ENCODE assay signal across 13 cellular contexts in the genomic region with DNA sequence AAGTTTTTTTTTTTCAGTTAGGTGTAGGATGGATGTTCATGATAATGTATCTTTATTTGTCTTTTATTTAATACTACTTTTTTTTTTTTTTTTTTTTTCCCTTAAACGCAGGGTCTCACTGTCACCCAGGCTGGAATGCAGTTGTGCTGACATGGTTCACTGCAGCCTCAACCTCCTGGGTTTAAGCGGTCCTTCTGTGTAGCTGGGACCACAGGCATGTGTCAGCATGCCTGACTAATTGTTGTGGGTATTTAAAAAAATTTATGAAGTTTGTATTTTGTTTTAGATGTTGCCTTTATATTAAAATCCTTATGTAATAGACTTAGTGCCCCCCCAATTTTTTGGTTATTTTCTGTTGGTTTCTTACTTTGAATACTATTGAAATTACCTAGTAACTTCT. TPM values are rescaled to one million over a fixed set of nuclear protein-coding genes. Genes with fewer than 3 reads are reported as not detected.
DNase-seq lines count a peak whose midpoint lies in the region; ATAC-seq and TF ChIP-seq lines count a peak whose summit lies in the region.
"Had no signal": no experiment of that assay in that cellular context is flagged by ENCODE, and none has a peak within 500 bp of the region (broad histone marks: within the 10 kb centered on the region; RNA-seq: fewer than 3 reads in every experiment).

No MANE protein-coding gene starts in this region.

- H3K36me3 Mint-ChIP-seq in CD4-positive, CD25-positive, alpha-beta regulatory T cell = peaks cover 3% of the 10 kb centered on the region
- H3K36me3 Mint-ChIP-seq in activated T-helper 2 cell treated with anti-CD3 and anti-CD28 coated beads, Interferon-gamma antibody, Interleukin-2, Interleukin-4, amounts not matched to agents 10 μg/mL and 5 μg/mL and 100 μg/mL, durations not matched to agents 14 hours and 24 hours and 36 hours (ENCODE audit: low read depth) = peaks cover 45% of the 10 kb centered on the region
- peaks cover 13% of the 10 kb centered on the region for H3K36me3 Mint-ChIP-seq in memory B cell

- no peak overlapping the region for H3K4me3 ChIP-seq in CD4-positive, CD25-positive, alpha-beta regulatory T cell (ENCODE audit: low read depth, low read length)
- H3K4me3 ChIP-seq in dorsolateral prefrontal cortex = no peak overlapping the region
- H3K4me3 ChIP-seq: mucosa of descending colon had no signal

- H3K9me3 ChIP-seq in CD4-positive, CD25-positive, alpha-beta regulatory T cell (ENCODE audit: control insufficient read depth in 2 of 2, low read length in 2 of 2) = no peaks in the 10 kb centered on the region
- H3K9me3 ChIP-seq: mucosa of descending colon had no signal

- peaks cover 37 to 78% (median 69%) of the 10 kb centered on the region in 4 donors for H3K4me1 Mint-ChIP-seq in CD4-positive, CD25-positive, alpha-beta regulatory T cell
- peaks cover 51% of the 10 kb centered on the region for H3K4me1 Mint-ChIP-seq in activated T-helper 2 cell treated with anti-CD3 and anti-CD28 coated beads, Interferon-gamma antibody, Interleukin-2, Interleukin-4, amounts not matched to agents 10 μg/mL and 5 μg/mL and 100 μg/mL, durations not matched to agents 14 hours and 24 hours and 36 hours (ENCODE audit: low read depth)
- H3K4me1 Mint-ChIP-seq in memory B cell = peaks cover 50% of the 10 kb centered on the region

- peaks cover 16% of the 10 kb centered on the region for H3K4me1 ChIP-seq in CD4-positive, CD25-positive, alpha-beta regulatory T cell (ENCODE audit: control insufficient read depth, insufficient read depth, low read length, poor library complexity, severe bottlenecking)

- H3K27me3 ChIP-seq in CD4-positive, CD25-positive, alpha-beta regulatory T cell (ENCODE audit: control insufficient read depth, insufficient read depth, low read length) = no peaks in the 10 kb centered on the region
- no peaks in the 10 kb centered on the region for H3K27me3 ChIP-seq in dorsolateral prefrontal cortex

- peaks cover 3% of the 10 kb centered on the region for H3K36me3 ChIP-seq in CD4-positive, CD25-positive, alpha-beta regulatory T cell (ENCODE audit: control insufficient read depth, insufficient read depth, low read length)

- H3K4me3 Mint-ChIP-seq in CD4-positive, CD25-positive, alpha-beta regulatory T cell = peak overlapping the region in 3 of 4 donors; percentile 46 to 55 (median 49)
- no peak overlapping the region for H3K4me3 Mint-ChIP-seq in activated T-helper 2 cell treated with anti-CD3 and anti-CD28 coated beads, Interferon-gamma antibody, Interleukin-2, Interleukin-4, amounts not matched to agents 10 μg/mL and 5 μg/mL and 100 μg/mL, durations not matched to agents 14 hours and 24 hours and 36 hours (ENCODE audit: low read depth)
- no peak overlapping the region for H3K4me3 Mint-ChIP-seq in memory B cell
- H3K4me3 Mint-ChIP-seq: brain had no signal

- DNase-seq in CD4-positive, CD25-positive, alpha-beta regulatory T cell = no peak
- peak; percentile 49 for DNase-seq in HCEC 1CT
- DNase-seq in activated T-helper 2 cell treated with anti-CD3 and anti-CD28 coated beads, Interferon-gamma antibody, Interleukin-2, Interleukin-4, amounts not matched to agents 10 μg/mL and 5 μg/mL and 100 μg/mL, durations not matched to agents 14 hours and 24 hours and 36 hours (ENCODE audit: low spot score) = no peak
- DNase-seq in memory B cell (ENCODE audit: low spot score in 2 of 2) = no peak
- DNase-seq in NCI-H2107 treated with DMSO at 0.1 percent for 48 hours (lab: John Stamatoyannopoulos, UW; ENCODE audit: unreplicated experiment) = no peak
- no peak for DNase-seq in MV-4-11 (lab: John Stamatoyannopoulos, UW)
- DNase-seq in dorsolateral prefrontal cortex = no peak
- DNase-seq: activated CD4-positive, CD25-positive, alpha-beta regulatory T cell treated with anti-CD3 and anti-CD28 coated beads, Interleukin-2, amount 50 U/mL, for 72 hours; glutamatergic neuron; mucosa of descending colon; NCI-H1436 treated with DMSO at 0.1 percent for 48 hours had no signal

- TF ChIP-seq CTCF in dorsolateral prefrontal cortex (IDR thresholded peaks at IDR 0.05 in 54 of 56, conservative IDR thresholded peaks at IDR 0.05 in 2 of 56; ENCODE audit: low read depth in 1 of 56, partially characterized antibody in 56 of 56) = no peak

- H3K27ac Mint-ChIP-seq in CD4-positive, CD25-positive, alpha-beta regulatory T cell = peak overlapping the region in 2 of 3 donors; percentile 12 to 86
- H3K27ac Mint-ChIP-seq in activated T-helper 2 cell treated with anti-CD3 and anti-CD28 coated beads, Interferon-gamma antibody, Interleukin-2, Interleukin-4, amounts not matched to agents 10 μg/mL and 5 μg/mL and 100 μg/mL, durations not matched to agents 14 hours and 24 hours and 36 hours = peak overlapping the region; percentile 72
- H3K27ac Mint-ChIP-seq in memory B cell = peak overlapping the region; percentile 45

- H3K27me3 Mint-ChIP-seq in CD4-positive, CD25-positive, alpha-beta regulatory T cell = no peaks in the 10 kb centered on the region
- no peaks in the 10 kb centered on the region for H3K27me3 Mint-ChIP-seq in activated T-helper 2 cell treated with anti-CD3 and anti-CD28 coated beads, Interferon-gamma antibody, Interleukin-2, Interleukin-4, amounts not matched to agents 10 μg/mL and 5 μg/mL and 100 μg/mL, durations not matched to agents 14 hours and 24 hours and 36 hours (ENCODE audit: low read depth)
- H3K27me3 Mint-ChIP-seq in memory B cell = no peaks in the 10 kb centered on the region
- H3K27me3 Mint-ChIP-seq: brain had no signal

- no peak for ATAC-seq in CD4-positive, CD25-positive, alpha-beta regulatory T cell (ENCODE audit: low read depth in 2 of 2)
- ATAC-seq in memory B cell (ENCODE audit: low read depth) = peak; percentile 45
- no peak for ATAC-seq in GM21825 (IDR thresholded peaks at IDR 0.05; ENCODE audit: unreplicated experiment)
- ATAC-seq: mucosa of descending colon had no signal

- no peak overlapping the region for H3K27ac ChIP-seq in CD4-positive, CD25-positive, alpha-beta regulatory T cell (ENCODE audit: insufficient read depth, low read length, poor library complexity, severe bottlenecking)
- H3K27ac ChIP-seq in dorsolateral prefrontal cortex = no peak overlapping the region

- intact Hi-C loops in activated T-helper 2 cell treated with anti-CD3 and anti-CD28 coated beads, Interferon-gamma antibody, Interleukin-2, Interleukin-4, amounts not matched to agents 10 μg/mL and 5 μg/mL and 100 μg/mL, durations not matched to agents 14 hours and 24 hours and 36 hours (cut with micrococcal nuclease) = loop anchor here (5.0 kb wide), 1 partner anchor 37 kb away; no protein-coding TSS in a partner anchor
- intact Hi-C loops in dorsolateral prefrontal cortex (cut with DNase I) = no loop called here

- H3K9me3 Mint-ChIP-seq in CD4-positive, CD25-positive, alpha-beta regulatory T cell = no peaks in the 10 kb centered on the region
- no peaks in the 10 kb centered on the region for H3K9me3 Mint-ChIP-seq in activated T-helper 2 cell treated with anti-CD3 and anti-CD28 coated beads, Interferon-gamma antibody, Interleukin-2, Interleukin-4, amounts not matched to agents 10 μg/mL and 5 μg/mL and 100 μg/mL, durations not matched to agents 14 hours and 24 hours and 36 hours
- H3K9me3 Mint-ChIP-seq in memory B cell = no peaks in the 10 kb centered on the region

RNA-seq across cellular contexts. Expression of gene NCOA3, which starts 42.6 kb away (rescaled TPM):
- total RNA-seq in CD4-positive, CD25-positive, alpha-beta regulatory T cell = 86.6 TPM
- polyA plus RNA-seq in CD4-positive, CD25-positive, alpha-beta regulatory T cell = 10 to 100 TPM; 21.4 to 32.3 (median 24.0) TPM
- total RNA-seq in activated T-helper 2 cell treated with anti-CD3 and anti-CD28 coated beads, Interferon-gamma antibody, Interleukin-2, Interleukin-4, amounts not matched to agents 10 μg/mL and 5 μg/mL and 100 μg/mL, durations not matched to agents 14 hours and 24 hours and 36 hours = 119 and 126 TPM in 2 replicates
- 10 to 100 TPM; 15.5 to 33.7 (median 20.9) TPM for total RNA-seq in dorsolateral prefrontal cortex

Comparison
In these comparisons a context has a peak if more than half of its experiments do, and no peak if none do; other contexts are left out.
1. H3K4me3 Mint-ChIP-seq: peak in CD4-positive, CD25-positive, alpha-beta regulatory T cell (3 of 4); none in activated T-helper 2 cell treated with anti-CD3 and anti-CD28 coated beads, Interferon-gamma antibody, Interleukin-2, Interleukin-4, amounts not matched to agents 10 μg/mL and 5 μg/mL and 100 μg/mL, durations not matched to agents 14 hours and 24 hours and 36 hours (single experiment) and memory B cell (single experiment).
2. Peak in every context shown above with its lines, with median percentiles within 50 percentile points of each other: H3K27ac Mint-ChIP-seq.